In genomic region chr7:5315761-5316160, GRCh38 we compare ENCODE assay signal across 30 cellular contexts.
"Had no signal": no experiment of that assay in that cellular context is flagged by ENCODE, and none has a peak within 500 bp of the region (broad histone marks: within the 10 kb centered on the region; RNA-seq: fewer than 3 reads in every experiment).

No MANE protein-coding gene starts in this region.

- H3K9ac ChIP-seq: neural progenitor cell had no signal

- H3K27me3 Mint-ChIP-seq: naive thymus-derived CD4-positive, alpha-beta T cell; stimulated activated memory B cell treated with anti-CD40 and anti-IgM and Interleukin-4, amounts not matched to agents 10 μg/mL and 1 μg/mL and 100 μg/mL, for 72 hours; stimulated activated naive CD8-positive, alpha-beta T cell treated with anti-CD3 and anti-CD28 coated beads, Interleukin-15, amount 100 ng/mL, for 72 hours; type B pancreatic cell had no signal

- H3K9me3 ChIP-seq: pancreas, prostate gland, right lobe of liver, suprapubic skin, testis had no signal

- H3K4me1 Mint-ChIP-seq: naive thymus-derived CD4-positive, alpha-beta T cell; natural killer cell; nephron; neural progenitor cell; stimulated activated memory B cell treated with anti-CD40 and anti-IgM and Interleukin-4, amounts not matched to agents 10 μg/mL and 1 μg/mL and 100 μg/mL, for 72 hours; stimulated activated naive CD8-positive, alpha-beta T cell treated with anti-CD3 and anti-CD28 coated beads, Interleukin-15, amount 100 ng/mL, for 72 hours had no signal

- DNase-seq: naive thymus-derived CD4-positive, alpha-beta T cell; natural killer cell; occipital lobe; retina; right lobe of liver; spleen; stimulated activated CD4-positive, alpha-beta T cell treated with anti-CD3 and anti-CD28 coated beads, Interleukin-12 subunit alpha, Interleukin-12 subunit beta, amount 100 ng/mL, for 4 hours; stimulated activated CD4-positive, alpha-beta T cell treated with anti-CD3 and anti-CD28 coated beads, Interleukin-1b, Interleukin-23, amount 100 ng/mL, for 48 hours; stimulated activated CD4-positive, alpha-beta T cell treated with anti-CD3 and anti-CD28 coated beads, Interleukin-4, amount 100 ng/mL, for 1 hour; stimulated activated CD4-positive, alpha-beta T cell treated with anti-CD3 and anti-CD28 coated beads, Interleukin-4, amount 100 ng/mL, for 4 hours; stimulated activated CD8-positive, alpha-beta memory T cell treated with anti-CD3 and anti-CD28 coated beads, Interleukin-4, amount 100 ng/mL, for 48 hours; stimulated activated naive CD4-positive, alpha-beta T cell; stimulated activated naive CD8-positive, alpha-beta T cell treated with anti-CD3 and anti-CD28 coated beads, Interleukin-15, amount 100 ng/mL, for 72 hours; stimulated activated naive CD8-positive, alpha-beta T cell treated with anti-CD3 and anti-CD28 coated beads, Interleukin-15, Interleukin-2, amounts not matched to agents 100 U/mL and 50 U/mL, for 24 hours; substantia nigra; testis; tibial artery; transverse colon; upper lobe of right lung; uterus had no signal

- H3K36me3 ChIP-seq: neural progenitor cell, uterus had no signal

- H3K4me1 ChIP-seq: neural progenitor cell, pancreas, prostate gland, right atrium auricular region, right lobe of liver, spleen, suprapubic skin, tibial artery, transverse colon, upper lobe of right lung had no signal

- H3K27ac ChIP-seq: neural progenitor cell, pancreas, prostate gland, right atrium auricular region, right lobe of liver, skin epidermis, spleen, suprapubic skin, testis, tibial artery, transverse colon, upper lobe of right lung, uterus had no signal

- H3K27me3 ChIP-seq: neural progenitor cell, pancreas, right atrium auricular region, right lobe of liver, spleen, suprapubic skin, testis, tibial artery, transverse colon, upper lobe of right lung, uterus had no signal

- H3K4me3 Mint-ChIP-seq: naive thymus-derived CD4-positive, alpha-beta T cell; natural killer cell; nephron; neural progenitor cell; stimulated activated memory B cell treated with anti-CD40 and anti-IgM and Interleukin-4, amounts not matched to agents 10 μg/mL and 1 μg/mL and 100 μg/mL, for 72 hours; stimulated activated naive CD8-positive, alpha-beta T cell treated with anti-CD3 and anti-CD28 coated beads, Interleukin-15, amount 100 ng/mL, for 72 hours; type B pancreatic cell had no signal

- H3K4me3 ChIP-seq: neural progenitor cell, pancreas, prostate gland, right atrium auricular region, right lobe of liver, skin epidermis, smooth muscle cell, spleen, suprapubic skin, testis, tibial artery, transverse colon, upper lobe of right lung, uterus had no signal

- ATAC-seq: naive thymus-derived CD4-positive, alpha-beta T cell; natural killer cell; pancreas; right lobe of liver; stimulated activated memory B cell treated with anti-CD40 and anti-IgM and Interleukin-4, amounts not matched to agents 10 μg/mL and 1 μg/mL and 100 μg/mL, for 72 hours; stimulated activated naive CD8-positive, alpha-beta T cell treated with anti-CD3 and anti-CD28 coated beads, Interleukin-15, amount 100 ng/mL, for 72 hours; stimulated activated naive CD8-positive, alpha-beta T cell treated with anti-CD3 and anti-CD28 coated beads, Interleukin-15, Interleukin-2, amounts not matched to agents 100 U/mL and 50 U/mL, for 24 hours; upper lobe of right lung had no signal

- H3K27ac Mint-ChIP-seq: naive thymus-derived CD4-positive, alpha-beta T cell; natural killer cell; nephron; neural progenitor cell; stimulated activated memory B cell treated with anti-CD40 and anti-IgM and Interleukin-4, amounts not matched to agents 10 μg/mL and 1 μg/mL and 100 μg/mL, for 72 hours; stimulated activated naive CD8-positive, alpha-beta T cell treated with anti-CD3 and anti-CD28 coated beads, Interleukin-15, amount 100 ng/mL, for 72 hours; type B pancreatic cell had no signal
